1 cellular context compared by ENCODE assay signal in genomic region chr11:75158241-75158640, GRCh38.
TF ChIP-seq lines count a peak whose summit lies in the region.

No MANE protein-coding gene starts in this region.

TF ChIP-seq in HepG2, 621 proteins besides CTCF, POLR2A, EP300 and RAD21 (continued from another document):
- no peak for TF ChIP-seq KDM2A (CRISPR knock-in tag; IDR thresholded peaks at IDR 0.05; ENCODE audit: borderline replicate concordance, low read depth)
